Comparison of ENCODE assay signal across 12 cellular contexts in the genomic region with DNA sequence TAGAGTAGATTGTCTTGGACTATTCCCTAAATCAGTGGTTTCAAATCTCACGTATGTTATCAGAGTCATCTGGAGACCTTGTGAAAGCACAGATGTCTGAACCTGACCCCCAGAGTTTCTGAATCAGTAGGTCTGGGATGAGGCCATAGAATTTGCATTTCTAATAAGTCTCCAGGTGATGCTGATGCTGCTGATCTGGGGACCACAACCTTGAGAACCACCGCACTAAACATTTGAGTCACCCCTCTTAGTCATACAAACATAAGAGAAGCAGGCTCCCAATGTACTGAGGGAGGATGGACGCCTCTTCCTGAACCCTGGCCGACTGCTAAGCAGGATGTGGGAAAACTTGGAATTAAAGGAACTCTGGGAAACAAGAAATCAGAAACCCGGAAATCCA.
DNase-seq lines count a peak whose midpoint lies in the region; ATAC-seq, FAIRE-seq and TF ChIP-seq lines count a peak whose summit lies in the region.
"Had no signal": no experiment of that assay in that cellular context is flagged by ENCODE, and none has a peak within 500 bp of the region (broad histone marks: within the 10 kb centered on the region; RNA-seq: fewer than 3 reads in every experiment).

No MANE protein-coding gene starts in this region.

- H3K4me3 ChIP-seq in aorta (ENCODE audit: low read length in 2 of 2) = no peak overlapping the region
- H3K4me3 ChIP-seq: thyroid gland had no signal

- intact Hi-C loops in aorta (cut with DNase I) = no loop called here

- ATAC-seq in activated CD4-positive, CD25-positive, alpha-beta regulatory T cell treated with anti-CD3 and anti-CD28 coated beads, Interleukin-2, amount 50 U/mL, for 24 hours = peak; percentile 74 to 80
- ATAC-seq in aorta (ENCODE audit: low FRiP score) = no peak

- H3K36me3 ChIP-seq in aorta (ENCODE audit: control insufficient read depth in 1 of 2, insufficient read depth in 2 of 2, low read length in 1 of 2) = no peaks in the 10 kb centered on the region
- H3K36me3 ChIP-seq: thyroid gland had no signal

- no peak for FAIRE-seq in H54 (lab: Jason Lieb, UNC)

- DNase-seq in activated CD4-positive, CD25-positive, alpha-beta regulatory T cell treated with anti-CD3 and anti-CD28 coated beads, Interleukin-2, amount 50 U/mL, for 72 hours = no peak
- DNase-seq in H54 (ENCODE audit: insufficient read length, low spot score) (peak; percentile 9), HT1080 (ENCODE audit: low read depth) (peak; percentile 98), iris pigment epithelial cell (ENCODE audit: low read depth) (peak; percentile 29), aorta (no peak), NCI-H82 (lab: John Stamatoyannopoulos, UW) (no peak), RPMI8226 (no peak)
- DNase-seq: 8988T, H7, NCI-H748 treated with DMSO at 0.1 percent for 48 hours, thyroid gland had no signal

- no peaks in the 10 kb centered on the region for H3K27me3 ChIP-seq in aorta (ENCODE audit: control insufficient read depth in 1 of 2, insufficient read depth in 2 of 2, low read length in 1 of 2)
- H3K27me3 ChIP-seq: thyroid gland had no signal

- 84 to 85% methylated on average over 5 of the region's 5 CpGs for WGBS in aorta, 2 donors

- H3K9me3 ChIP-seq in aorta (ENCODE audit: control insufficient read depth, low read length) = no peaks in the 10 kb centered on the region
- H3K9me3 ChIP-seq: thyroid gland had no signal

- no peak overlapping the region for H3K27ac ChIP-seq in aorta (ENCODE audit: low read depth in 1 of 2, low read length in 2 of 2)
- H3K27ac ChIP-seq: thyroid gland had no signal

- no peaks in the 10 kb centered on the region for H3K4me1 ChIP-seq in aorta (ENCODE audit: control insufficient read depth in 1 of 2, insufficient read depth in 2 of 2, low read length in 2 of 2)
- H3K4me1 ChIP-seq: thyroid gland had no signal

- TF ChIP-seq POLR2A in H54 (IDR thresholded peaks at IDR 0.05; ENCODE audit: low read depth, low read length) = no peak

Comparison
In these comparisons a context has a peak if more than half of its experiments do, and no peak if none do; other contexts are left out.
1. DNase-seq: peak in H54 (single experiment), HT1080 (single experiment) and iris pigment epithelial cell (single experiment); none in activated CD4-positive, CD25-positive, alpha-beta regulatory T cell treated with anti-CD3 and anti-CD28 coated beads, Interleukin-2, amount 50 U/mL, for 72 hours (single experiment), aorta (0 of 2), NCI-H82 (single experiment) and RPMI8226 (single experiment).